In the genomic region with DNA sequence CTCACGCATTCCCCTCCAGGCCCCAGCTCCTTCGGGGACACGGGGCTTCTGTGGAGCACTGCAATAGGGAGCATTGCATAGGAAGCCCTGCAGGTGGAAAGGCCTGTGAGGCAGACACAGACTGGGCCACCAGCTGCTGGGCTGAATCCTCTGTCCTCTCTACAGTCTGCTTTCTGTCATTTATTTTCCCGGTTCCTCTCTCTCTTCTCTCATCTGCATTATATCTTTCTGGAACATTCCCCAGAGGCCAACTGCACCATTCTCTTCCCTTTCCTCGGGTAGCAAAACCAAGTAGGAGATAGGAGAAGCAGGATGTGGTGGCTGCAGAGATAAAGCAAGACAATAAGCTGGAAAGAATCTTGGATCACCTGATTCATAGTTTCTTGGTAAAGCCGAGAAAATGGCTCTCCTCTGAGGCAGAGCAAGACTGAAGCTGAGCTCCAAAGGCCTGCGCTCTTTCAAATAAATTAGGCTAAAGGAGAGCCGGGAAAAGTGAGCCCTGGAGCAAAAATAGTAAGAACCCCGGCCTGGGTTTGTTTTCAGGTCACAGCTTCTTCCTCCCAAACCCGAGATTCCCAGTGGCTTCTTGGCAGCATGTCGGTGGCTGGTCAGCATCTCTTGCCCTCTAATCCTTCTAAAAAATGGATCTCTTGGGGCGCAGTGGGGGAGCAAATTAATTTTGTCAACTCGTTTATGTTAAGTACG, we compare ENCODE assay signal across 9 cellular contexts. TPM values are rescaled to one million over a fixed set of nuclear protein-coding genes. Genes with fewer than 3 reads are reported as not detected.
DNase-seq lines count a peak whose midpoint lies in the region; ATAC-seq and TF ChIP-seq lines count a peak whose summit lies in the region.
"Had no signal": no experiment of that assay in that cellular context is flagged by ENCODE, and none has a peak within 500 bp of the region (broad histone marks: within the 10 kb centered on the region; RNA-seq: fewer than 3 reads in every experiment).

No MANE protein-coding gene starts in this region.

- DNase-seq in cerebellar cortex (ENCODE audit: low spot score) (peak; percentile 14), thoracic aorta (ENCODE audit: low spot score) (no peak), COLO668 (lab: John Stamatoyannopoulos, UW; ENCODE audit: unreplicated experiment) (no peak)

- H3K27ac ChIP-seq in OCI-LY3 (ENCODE audit: low read length) = no peak overlapping the region
- peak overlapping the region; percentile 68 to 69 for H3K27ac ChIP-seq in liver (ENCODE audit: low read depth in 1 of 2, low read length in 2 of 2)
- H3K27ac ChIP-seq in thoracic aorta = peak overlapping the region; percentile 55 to 70

- no peaks in the 10 kb centered on the region for H4K20me1 ChIP-seq in OCI-LY3 (ENCODE audit: insufficient read depth, low read length)

- H3K4me3 ChIP-seq in OCI-LY3 (ENCODE audit: low read length) (no peak overlapping the region), liver (ENCODE audit: low read depth in 1 of 3, low read length in 3 of 3) (no peak overlapping the region), thoracic aorta (no peak overlapping the region)
- H3K4me3 ChIP-seq: sigmoid colon had no signal

- TF ChIP-seq CTCF in OCI-LY3 (IDR thresholded peaks at IDR 0.05; ENCODE audit: low read depth, low read length) (no peak), liver (IDR thresholded peaks at IDR 0.05; ENCODE audit: low read depth, low read length, missing input control) (no peak), thoracic aorta (IDR thresholded peaks at IDR 0.05) (no peak)

- H3K79me2 ChIP-seq in OCI-LY3 (ENCODE audit: low read length) = no peaks in the 10 kb centered on the region

- H3K9ac ChIP-seq in OCI-LY3 (ENCODE audit: low read length) = no peak overlapping the region
- H3K9ac ChIP-seq in liver (ENCODE audit: low read depth in 1 of 2, low read length in 2 of 2) = peak overlapping the region in 1 of 2 donors; percentile 10

- WGBS in liver = 62% methylated on average over 14 of the region's 14 CpGs

- peak overlapping the region; percentile 45; the same call in 1 of the 2 replicates for H2AFZ ChIP-seq in OCI-LY3 (ENCODE audit: low read depth, low read length)

- H3K27me3 ChIP-seq in OCI-LY3 (ENCODE audit: low read depth, low read length) (no peaks in the 10 kb centered on the region), liver (ENCODE audit: control insufficient read depth in 4 of 4, insufficient read depth in 4 of 4, low read length in 3 of 4) (no peaks in the 10 kb centered on the region), thoracic aorta (replicated peaks; ENCODE audit: insufficient read depth) (no peaks in the 10 kb centered on the region)
- H3K27me3 ChIP-seq: sigmoid colon had no signal

- H3K36me3 ChIP-seq in OCI-LY3 (replicated peaks; ENCODE audit: low read depth, low read length) (no peaks in the 10 kb centered on the region), liver (ENCODE audit: control insufficient read depth in 4 of 4, insufficient read depth in 3 of 4, low read depth in 1 of 4, low read length in 3 of 4) (peaks cover 5 to 22% (median 17%) of the 10 kb centered on the region in 4 donors), thoracic aorta (no peaks in the 10 kb centered on the region)
- H3K36me3 ChIP-seq: sigmoid colon had no signal

- H3K9me3 ChIP-seq in OCI-LY3 (ENCODE audit: insufficient read depth, low read length) (no peaks in the 10 kb centered on the region), liver (ENCODE audit: control insufficient read depth in 4 of 4, low read length in 3 of 4) (no peaks in the 10 kb centered on the region), thoracic aorta (no peaks in the 10 kb centered on the region)
- H3K9me3 ChIP-seq: sigmoid colon had no signal

- ATAC-seq in thoracic aorta (ENCODE audit: insufficient number of reproducible peaks, low FRiP score, low read depth) (no peak), HG02642 (IDR thresholded peaks at IDR 0.05; ENCODE audit: poor library complexity, unreplicated experiment) (no peak), HG03457 (IDR thresholded peaks at IDR 0.05; ENCODE audit: unreplicated experiment) (no peak), HG02885 (IDR thresholded peaks at IDR 0.05; ENCODE audit: poor library complexity, unreplicated experiment) (no peak)

- no peak for TF ChIP-seq RAD21 in liver (IDR thresholded peaks at IDR 0.05)

- no peak overlapping the region for H3K4me2 ChIP-seq in OCI-LY3 (ENCODE audit: low read length)

- H3K4me1 ChIP-seq in OCI-LY3 (ENCODE audit: low read length) (peaks cover 5% of the 10 kb centered on the region; the same call in 1 of the 2 replicates), liver (ENCODE audit: control insufficient read depth in 4 of 4, insufficient read depth in 4 of 4, low read length in 3 of 4) (peaks cover 3 to 23% (median 12%) of the 10 kb centered on the region in 4 donors), thoracic aorta (ENCODE audit: control insufficient read depth in 1 of 2, low read depth in 2 of 2) (peaks cover 6 to 14% of the 10 kb centered on the region in 2 donors)

TF ChIP-seq in liver, 16 proteins besides CTCF, POLR2A, EP300 and RAD21:
- TF ChIP-seq HNF4A (conservative IDR thresholded peaks at IDR 0.05) (no peak), JUND (IDR thresholded peaks at IDR 0.05) (no peak), GABPA (IDR thresholded peaks at IDR 0.05 in 1 of 2, conservative IDR thresholded peaks at IDR 0.05 in 1 of 2) (no peak), TAF1 (conservative IDR thresholded peaks at IDR 0.05) (no peak)
- TF ChIP-seq, protein P1, sequence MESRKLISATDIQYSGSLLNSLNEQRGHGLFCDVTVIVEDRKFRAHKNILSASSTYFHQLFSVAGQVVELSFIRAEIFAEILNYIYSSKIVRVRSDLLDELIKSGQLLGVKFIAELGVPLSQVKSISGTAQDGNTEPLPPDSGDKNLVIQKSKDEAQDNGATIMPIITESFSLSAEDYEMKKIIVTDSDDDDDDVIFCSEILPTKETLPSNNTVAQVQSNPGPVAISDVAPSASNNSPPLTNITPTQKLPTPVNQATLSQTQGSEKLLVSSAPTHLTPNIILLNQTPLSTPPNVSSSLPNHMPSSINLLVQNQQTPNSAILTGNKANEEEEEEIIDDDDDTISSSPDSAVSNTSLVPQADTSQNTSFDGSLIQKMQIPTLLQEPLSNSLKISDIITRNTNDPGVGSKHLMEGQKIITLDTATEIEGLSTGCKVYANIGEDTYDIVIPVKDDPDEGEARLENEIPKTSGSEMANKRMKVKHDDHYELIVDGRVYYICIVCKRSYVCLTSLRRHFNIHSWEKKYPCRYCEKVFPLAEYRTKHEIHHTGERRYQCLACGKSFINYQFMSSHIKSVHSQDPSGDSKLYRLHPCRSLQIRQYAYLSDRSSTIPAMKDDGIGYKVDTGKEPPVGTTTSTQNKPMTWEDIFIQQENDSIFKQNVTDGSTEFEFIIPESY (IDR thresholded peaks at IDR 0.05) = no peak
- TF ChIP-seq, protein P2, sequence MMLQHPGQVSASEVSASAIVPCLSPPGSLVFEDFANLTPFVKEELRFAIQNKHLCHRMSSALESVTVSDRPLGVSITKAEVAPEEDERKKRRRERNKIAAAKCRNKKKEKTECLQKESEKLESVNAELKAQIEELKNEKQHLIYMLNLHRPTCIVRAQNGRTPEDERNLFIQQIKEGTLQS (IDR thresholded peaks at IDR 0.05) = no peak
TF ChIP-seq in liver: peak in this region for 0.

RNA-seq across cellular contexts. Expression of gene TM4SF4, which starts 5.3 kb away (rescaled TPM):
- total RNA-seq in liver (100 to 1,000 TPM; 184 to 230 TPM), thoracic aorta (not detected)
- polyA plus RNA-seq in liver = 100 to 1,000 TPM; 201 to 215 TPM

Comparison
In these comparisons a context has a peak if more than half of its experiments do, and no peak if none do; other contexts are left out.
1. RNA of gene TM4SF4, which starts 5.3 kb away (total RNA-seq): 184 to 230 TPM in liver; not detected in thoracic aorta; every median in the first group is over 100 times any median in the second.